7 cellular contexts compared by ENCODE assay signal in the genomic region with DNA sequence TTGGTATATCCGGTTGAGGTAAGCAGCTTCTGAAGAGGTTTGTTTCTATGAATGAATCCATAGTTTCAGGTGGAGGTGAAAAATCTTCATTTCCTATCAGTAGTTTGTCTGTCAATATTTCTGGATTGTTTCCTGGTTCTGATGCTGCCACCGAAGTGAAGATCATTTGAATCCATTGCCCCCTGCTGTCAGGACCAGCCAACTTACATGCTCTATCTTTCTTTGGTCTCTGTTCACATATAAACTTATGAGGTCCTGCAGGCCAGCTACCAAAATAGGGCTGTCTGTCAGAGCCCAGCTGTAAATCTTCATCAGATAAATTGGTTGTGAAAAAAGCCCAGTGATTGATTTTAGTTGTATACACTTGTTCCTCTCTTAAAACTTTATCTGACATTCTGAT. TPM values are rescaled to one million over a fixed set of nuclear protein-coding genes. Genes with fewer than 3 reads are reported as not detected.
A peak's percentile ranks its signal among the peaks of the same experiment; 100 is the strongest.
DNase-seq lines count a peak whose midpoint lies in the region; ATAC-seq and TF ChIP-seq lines count a peak whose summit lies in the region.

No MANE protein-coding gene starts in this region.

- H3K36me3 ChIP-seq in Karpas-422 (ENCODE audit: insufficient read depth, low read length) (no peaks in the 10 kb centered on the region), gastroesophageal sphincter (peaks cover 0 to 27% of the 10 kb centered on the region in 2 donors)

- POLR2A ChIA-PET in activated CD8-positive, alpha-beta T cell treated with anti-CD3 and anti-CD28 coated beads for 36 hours (lab: Charles Lee), result interaction anchor here (1.0 kb wide), 1 partner anchor 17 kb away, joined by 4 read pairs; no protein-coding TSS in a partner anchor

- no peaks in the 10 kb centered on the region for H3K79me2 ChIP-seq in Karpas-422 (ENCODE audit: low read length)

- no peak overlapping the region for H3K4me3 Mint-ChIP-seq in activated CD8-positive, alpha-beta T cell treated with anti-CD3 and anti-CD28 coated beads for 36 hours

- H3K4me1 ChIP-seq in Karpas-422 (ENCODE audit: low read length) (no peaks in the 10 kb centered on the region), gastroesophageal sphincter (no peaks in the 10 kb centered on the region)

- no peaks in the 10 kb centered on the region for H3K27me3 Mint-ChIP-seq in activated CD8-positive, alpha-beta T cell treated with anti-CD3 and anti-CD28 coated beads for 36 hours

- H2AFZ ChIP-seq in Karpas-422 (ENCODE audit: low read length), result peak overlapping the region; percentile 56; the same call in 1 of the 2 replicates

- peak; percentile 35 for DNase-seq in GDM1 (lab: John Stamatoyannopoulos, UW)
- DNase-seq in Karpas-422, result peak; percentile 73
- peak; percentile 60 for DNase-seq in activated CD8-positive, alpha-beta T cell treated with anti-CD3 and anti-CD28 coated beads for 36 hours
- DNase-seq in left kidney (ENCODE audit: low read depth, low spot score), result peak; percentile 26
- no peak for DNase-seq in UCSD-AML1 (lab: John Stamatoyannopoulos, UW; ENCODE audit: unreplicated experiment)

- ATAC-seq in GM19463 (IDR thresholded peaks at IDR 0.05; ENCODE audit: unreplicated experiment), result peak; percentile 77
- ATAC-seq in activated CD8-positive, alpha-beta T cell treated with anti-CD3 and anti-CD28 coated beads for 36 hours, result peak; percentile 74
- ATAC-seq in gastroesophageal sphincter, result no peak

- no peaks in the 10 kb centered on the region for H3K36me3 Mint-ChIP-seq in activated CD8-positive, alpha-beta T cell treated with anti-CD3 and anti-CD28 coated beads for 36 hours (ENCODE audit: low read depth)

- TF ChIP-seq POLR2A in gastroesophageal sphincter (IDR thresholded peaks at IDR 0.05), result no peak

- H3K4me2 ChIP-seq in Karpas-422 (ENCODE audit: low read depth, low read length, poor library complexity, severe bottlenecking), result no peak overlapping the region

- H3K9me3 ChIP-seq in Karpas-422 (ENCODE audit: low read length) (no peaks in the 10 kb centered on the region), gastroesophageal sphincter (no peaks in the 10 kb centered on the region)

- H3K27ac ChIP-seq in Karpas-422 (ENCODE audit: low read length) (no peak overlapping the region), gastroesophageal sphincter (no peak overlapping the region)

- H3K4me3 ChIP-seq in Karpas-422 (ENCODE audit: low read length) (no peak overlapping the region), gastroesophageal sphincter (no peak overlapping the region)

- intact Hi-C loops in activated CD8-positive, alpha-beta T cell treated with anti-CD3 and anti-CD28 coated beads for 36 hours (cut with micrococcal nuclease), result no loop called here

- CTCF ChIA-PET in activated CD8-positive, alpha-beta T cell treated with anti-CD3 and anti-CD28 coated beads for 36 hours (lab: Charles Lee), result interaction anchor here (1.0 to 1.7 kb wide), 8 partner anchors 9 to 227 kb away, joined by 3 to 6 read pairs (median 4); a partner anchor contains a TSS

- TF ChIP-seq CTCF in activated CD8-positive, alpha-beta T cell treated with anti-CD3 and anti-CD28 coated beads for 36 hours (IDR thresholded peaks at IDR 0.05), result peak; percentile 48
- peak in 2 of 4 experiments; percentile 16 to 23 for TF ChIP-seq CTCF in gastroesophageal sphincter (IDR thresholded peaks at IDR 0.05)

- no peak for TF ChIP-seq EP300 in gastroesophageal sphincter (IDR thresholded peaks at IDR 0.05)

- H3K9me3 Mint-ChIP-seq in activated CD8-positive, alpha-beta T cell treated with anti-CD3 and anti-CD28 coated beads for 36 hours, result no peaks in the 10 kb centered on the region

- H3K4me1 Mint-ChIP-seq in activated CD8-positive, alpha-beta T cell treated with anti-CD3 and anti-CD28 coated beads for 36 hours (ENCODE audit: low read depth), result peaks cover 7% of the 10 kb centered on the region

- no peak overlapping the region for H3K9ac ChIP-seq in Karpas-422 (ENCODE audit: low read length)

- H3K9me2 ChIP-seq in Karpas-422 (replicated peaks; ENCODE audit: insufficient read depth, low read length), result no peaks in the 10 kb centered on the region

- no peak overlapping the region for H3K27ac Mint-ChIP-seq in activated CD8-positive, alpha-beta T cell treated with anti-CD3 and anti-CD28 coated beads for 36 hours

- no peaks in the 10 kb centered on the region for H4K20me1 ChIP-seq in Karpas-422 (ENCODE audit: insufficient read depth, low read depth, low read length)

- 57 to 70% methylated on average over 2 of the region's 2 CpGs for WGBS in gastroesophageal sphincter (ENCODE audit: low coverage in 1 of 2), 2 donors

- no peaks in the 10 kb centered on the region for H3K27me3 ChIP-seq in Karpas-422 (ENCODE audit: low read length)
- H3K27me3 ChIP-seq in gastroesophageal sphincter, result no peaks in the 10 kb centered on the region

RNA-seq across cellular contexts. Expression of a gene that starts 15.2 kb away (rescaled TPM):
- total RNA-seq in Karpas-422 (2014; rRNA removed; shearing (Covaris generic); ENCODE audit: low replicate concordance), result 14.2 and 17.8 TPM in 2 replicates
- 10 to 100 TPM; 26.2 to 32.2 TPM for total RNA-seq in activated CD8-positive, alpha-beta T cell treated with anti-CD3 and anti-CD28 coated beads for 36 hours
- 10 to 100 TPM in 3 of 4 donors, 1 to 10 TPM in 1; 7.2 to 31.0 (median 22.5) TPM for total RNA-seq in gastroesophageal sphincter
